Comparison of ENCODE assay signal across 1 cellular context in the genomic region with DNA sequence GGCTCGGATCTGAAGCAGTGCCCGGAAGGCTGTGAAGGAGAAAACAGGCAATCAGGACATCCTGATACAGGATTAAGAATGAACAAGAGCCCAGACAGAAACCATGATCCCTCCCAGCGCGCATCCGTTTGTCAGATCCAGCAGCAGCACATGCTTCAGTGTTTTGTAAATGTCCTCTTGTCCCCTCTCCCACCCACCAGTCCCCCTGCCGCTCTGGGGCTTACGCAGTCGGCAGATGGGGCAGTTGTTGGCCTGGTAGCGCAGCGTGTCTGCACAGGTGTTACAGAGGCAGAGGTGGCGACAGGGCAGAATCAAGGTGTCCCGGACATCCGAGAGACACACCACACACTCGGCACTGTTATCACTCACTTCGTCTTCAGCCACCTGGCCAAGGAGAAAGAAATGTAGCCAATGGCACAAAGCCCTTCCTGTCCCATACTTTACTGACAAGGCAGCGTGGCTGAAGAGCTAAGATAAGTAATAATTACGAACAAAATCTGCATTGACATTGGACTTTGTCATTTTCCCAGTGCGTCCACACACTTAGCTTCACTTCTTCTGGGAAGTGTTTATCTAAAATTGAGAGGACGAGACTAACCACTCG.
TF ChIP-seq lines count a peak whose summit lies in the region.

No MANE protein-coding gene starts in this region.

TF ChIP-seq in K562, 482 proteins besides CTCF, POLR2A, EP300 and RAD21:
- peak; percentile 66 for TF ChIP-seq CBFA2T2 (conservative IDR thresholded peaks at IDR 0.05)
- TF ChIP-seq ARID1B (IDR thresholded peaks at IDR 0.05) = peak; percentile 69
- peak; percentile 42; the same call in 1 of the 2 replicates for TF ChIP-seq SMAD4 (CRISPR knock-in tag; conservative IDR thresholded peaks at IDR 0.05)
- TF ChIP-seq TRIM24 (IDR thresholded peaks at IDR 0.05) = peak in 1 of 2 experiments; percentile 21; a peak in 1 of 4 replicates
- no peak for TF ChIP-seq TCF7L2 (IDR thresholded peaks at IDR 0.05; ENCODE audit: low read depth, low read length)
- TF ChIP-seq CXXC5 (CRISPR knock-in tag; IDR thresholded peaks at IDR 0.05) = peak; percentile 42; the same call in 1 of the 2 replicates
- peak; percentile 77 for TF ChIP-seq TCF3 (CRISPR knock-in tag; IDR thresholded peaks at IDR 0.05)
- TF ChIP-seq CBFA2T3 (IDR thresholded peaks at IDR 0.05) = peak; percentile 83
- TF ChIP-seq SETDB1 (IDR thresholded peaks at IDR 0.05; ENCODE audit: low read length) = no peak
- TF ChIP-seq, protein P1, sequence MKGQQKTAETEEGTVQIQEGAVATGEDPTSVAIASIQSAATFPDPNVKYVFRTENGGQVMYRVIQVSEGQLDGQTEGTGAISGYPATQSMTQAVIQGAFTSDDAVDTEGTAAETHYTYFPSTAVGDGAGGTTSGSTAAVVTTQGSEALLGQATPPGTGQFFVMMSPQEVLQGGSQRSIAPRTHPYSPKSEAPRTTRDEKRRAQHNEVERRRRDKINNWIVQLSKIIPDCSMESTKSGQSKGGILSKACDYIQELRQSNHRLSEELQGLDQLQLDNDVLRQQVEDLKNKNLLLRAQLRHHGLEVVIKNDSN (CRISPR knock-in tag; IDR thresholded peaks at IDR 0.05) = no peak
- peak; percentile 12 for TF ChIP-seq MEIS2 (IDR thresholded peaks at IDR 0.05; ENCODE audit: partially characterized antibody)
- TF ChIP-seq, protein P2, sequence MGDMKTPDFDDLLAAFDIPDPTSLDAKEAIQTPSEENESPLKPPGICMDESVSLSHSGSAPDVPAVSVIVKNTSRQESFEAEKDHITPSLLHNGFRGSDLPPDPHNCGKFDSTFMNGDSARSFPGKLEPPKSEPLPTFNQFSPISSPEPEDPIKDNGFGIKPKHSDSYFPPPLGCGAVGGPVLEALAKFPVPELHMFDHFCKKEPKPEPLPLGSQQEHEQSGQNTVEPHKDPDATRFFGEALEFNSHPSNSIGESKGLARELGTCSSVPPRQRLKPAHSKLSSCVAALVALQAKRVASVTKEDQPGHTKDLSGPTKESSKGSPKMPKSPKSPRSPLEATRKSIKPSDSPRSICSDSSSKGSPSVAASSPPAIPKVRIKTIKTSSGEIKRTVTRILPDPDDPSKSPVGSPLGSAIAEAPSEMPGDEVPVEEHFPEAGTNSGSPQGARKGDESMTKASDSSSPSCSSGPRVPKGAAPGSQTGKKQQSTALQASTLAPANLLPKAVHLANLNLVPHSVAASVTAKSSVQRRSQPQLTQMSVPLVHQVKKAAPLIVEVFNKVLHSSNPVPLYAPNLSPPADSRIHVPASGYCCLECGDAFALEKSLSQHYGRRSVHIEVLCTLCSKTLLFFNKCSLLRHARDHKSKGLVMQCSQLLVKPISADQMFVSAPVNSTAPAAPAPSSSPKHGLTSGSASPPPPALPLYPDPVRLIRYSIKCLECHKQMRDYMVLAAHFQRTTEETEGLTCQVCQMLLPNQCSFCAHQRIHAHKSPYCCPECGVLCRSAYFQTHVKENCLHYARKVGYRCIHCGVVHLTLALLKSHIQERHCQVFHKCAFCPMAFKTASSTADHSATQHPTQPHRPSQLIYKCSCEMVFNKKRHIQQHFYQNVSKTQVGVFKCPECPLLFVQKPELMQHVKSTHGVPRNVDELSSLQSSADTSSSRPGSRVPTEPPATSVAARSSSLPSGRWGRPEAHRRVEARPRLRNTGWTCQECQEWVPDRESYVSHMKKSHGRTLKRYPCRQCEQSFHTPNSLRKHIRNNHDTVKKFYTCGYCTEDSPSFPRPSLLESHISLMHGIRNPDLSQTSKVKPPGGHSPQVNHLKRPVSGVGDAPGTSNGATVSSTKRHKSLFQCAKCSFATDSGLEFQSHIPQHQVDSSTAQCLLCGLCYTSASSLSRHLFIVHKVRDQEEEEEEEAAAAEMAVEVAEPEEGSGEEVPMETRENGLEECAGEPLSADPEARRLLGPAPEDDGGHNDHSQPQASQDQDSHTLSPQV (IDR thresholded peaks at IDR 0.05) = no peak
- no peak for TF ChIP-seq MITF (IDR thresholded peaks at IDR 0.05)
- 0 out of 2 replicates have a peak, but pooled peaks have one; percentile 10 for TF ChIP-seq GATA2 (CRISPR knock-in tag; IDR thresholded peaks at IDR 0.05)
- TF ChIP-seq TAL1 (IDR thresholded peaks at IDR 0.05) = peak; percentile 53; the same call in 1 of the 2 replicates
- TF ChIP-seq ZBTB33 (CRISPR knock-in tag; IDR thresholded peaks at IDR 0.05) = 0 out of 2 replicates have a peak, but pooled peaks have one; percentile 14
- TF ChIP-seq HDAC2 (IDR thresholded peaks at IDR 0.05) = no peak
- TF ChIP-seq TEAD4 (IDR thresholded peaks at IDR 0.05; ENCODE audit: low read length) = peak; percentile 56
- no peak for TF ChIP-seq TEAD4 (CRISPR knock-in tag; IDR thresholded peaks at IDR 0.05; ENCODE audit: borderline replicate concordance)
- no peak for TF ChIP-seq MAFK (IDR thresholded peaks at IDR 0.05; ENCODE audit: low read length)
